13 cellular contexts compared by ENCODE assay signal in the genomic region with DNA sequence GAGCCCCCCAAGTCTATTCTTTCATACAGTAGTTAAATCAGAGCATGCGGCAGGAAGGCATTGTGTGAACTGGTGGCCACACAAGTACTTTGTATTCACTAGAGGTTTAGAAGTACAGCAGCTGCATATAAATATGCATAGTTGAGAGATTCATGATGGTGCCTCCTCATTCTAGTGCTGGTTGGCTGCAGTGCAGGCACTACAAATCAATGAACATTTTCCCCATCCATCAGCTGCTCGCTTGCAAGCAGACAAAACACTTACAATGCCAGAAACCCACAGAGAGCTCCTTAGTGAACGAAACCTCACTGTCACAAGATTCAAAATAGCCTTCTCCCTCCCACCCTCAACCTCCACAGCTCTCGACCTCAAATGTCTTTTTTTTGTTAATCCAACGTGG.
DNase-seq lines count a peak whose midpoint lies in the region; ATAC-seq and TF ChIP-seq lines count a peak whose summit lies in the region.
"Had no signal": no experiment of that assay in that cellular context is flagged by ENCODE, and none has a peak within 500 bp of the region (broad histone marks: within the 10 kb centered on the region; RNA-seq: fewer than 3 reads in every experiment).

No MANE protein-coding gene starts in this region.

- peaks cover 8% of the 10 kb centered on the region for H3K4me1 ChIP-seq in neural progenitor cell

- H4K20me1 ChIP-seq in neural progenitor cell (ENCODE audit: low read depth): no peaks in the 10 kb centered on the region

- peak overlapping the region; percentile 92 for H2AFZ ChIP-seq in neural progenitor cell (replicated peaks)

- no peak overlapping the region for H3K4me3 ChIP-seq in fibroblast of the aortic adventitia (ENCODE audit: low read depth, low read length)
- no peak overlapping the region for H3K4me3 ChIP-seq in neural progenitor cell

- DNase-seq in DMS79 treated with DMSO at 0.1 percent for 48 hours (lab: John Stamatoyannopoulos, UW): peak; percentile 87
- DNase-seq in NCI-H345 treated with DMSO at 0.1 percent for 48 hours (lab: John Stamatoyannopoulos, UW; ENCODE audit: unreplicated experiment): peak; percentile 69
- DNase-seq in fibroblast of the aortic adventitia (ENCODE audit: low read depth): peak; percentile 3
- no peak for DNase-seq in neural progenitor cell (ENCODE audit: low spot score)
- DNase-seq in activated naive CD4-positive, alpha-beta T cell treated with anti-CD3 and anti-CD28 coated beads for 36 hours: no peak
- DNase-seq in activated naive CD4-positive, alpha-beta T cell treated with anti-CD3 and anti-CD28 coated beads, Interleukin-2, amount 50 U/mL, for 16 hours: no peak
- DNase-seq in NCI-H1417 treated with DMSO at 0.1 percent for 48 hours (lab: John Stamatoyannopoulos, UW): no peak
- no peak for DNase-seq in naive thymus-derived CD8-positive, alpha-beta T cell
- DNase-seq: activated gamma-delta T cell; islet precursor cell; NCI-H2029 treated with DMSO at 0.1 percent for 48 hours; stimulated activated CD4-positive, alpha-beta T cell treated with anti-CD3 and anti-CD28 coated beads, Interleukin-1b, Interleukin-23, amount 100 ng/mL, for 48 hours; T-helper 17 cell had no signal

- no peaks in the 10 kb centered on the region for H3K9me3 ChIP-seq in neural progenitor cell (ENCODE audit: low read depth)

- ATAC-seq in naive thymus-derived CD8-positive, alpha-beta T cell: no peak
- ATAC-seq: T-helper 17 cell had no signal

- H3K27ac Mint-ChIP-seq in neural progenitor cell: peak overlapping the region; percentile 95
- H3K27ac Mint-ChIP-seq in activated naive CD4-positive, alpha-beta T cell treated with anti-CD3 and anti-CD28 coated beads for 36 hours: no peak overlapping the region
- H3K27ac Mint-ChIP-seq in naive thymus-derived CD8-positive, alpha-beta T cell: no peak overlapping the region
- H3K27ac Mint-ChIP-seq: T-helper 17 cell had no signal

- TF ChIP-seq CTCF in fibroblast of the aortic adventitia (IDR thresholded peaks at IDR 0.05; ENCODE audit: insufficient read depth, low read length): no peak
- TF ChIP-seq CTCF in neural progenitor cell (IDR thresholded peaks at IDR 0.05): no peak

- no peaks in the 10 kb centered on the region for H3K79me2 ChIP-seq in neural progenitor cell (ENCODE audit: low read depth)

- no peaks in the 10 kb centered on the region for H3K27me3 Mint-ChIP-seq in neural progenitor cell (ENCODE audit: insufficient read depth, low read depth)
- H3K27me3 Mint-ChIP-seq in activated naive CD4-positive, alpha-beta T cell treated with anti-CD3 and anti-CD28 coated beads for 36 hours (ENCODE audit: low read depth): no peaks in the 10 kb centered on the region
- H3K27me3 Mint-ChIP-seq in naive thymus-derived CD8-positive, alpha-beta T cell: peaks cover 0 to 5% (median 0%) of the 10 kb centered on the region in 5 donors
- H3K27me3 Mint-ChIP-seq: T-helper 17 cell had no signal

- no peaks in the 10 kb centered on the region for H3K36me3 ChIP-seq in neural progenitor cell

- no peak overlapping the region for H3K4me2 ChIP-seq in neural progenitor cell

- intact Hi-C loops in activated naive CD4-positive, alpha-beta T cell treated with anti-CD3 and anti-CD28 coated beads for 36 hours (cut with micrococcal nuclease): no loop called here

- no peak overlapping the region for H3K9ac ChIP-seq in neural progenitor cell

- H3K27me3 ChIP-seq in neural progenitor cell: no peaks in the 10 kb centered on the region

- H3F3A ChIP-seq in neural progenitor cell (ENCODE audit: low read depth): no peaks in the 10 kb centered on the region

- H3K27ac ChIP-seq in neural progenitor cell: no peak overlapping the region

- POLR2A ChIA-PET in naive thymus-derived CD8-positive, alpha-beta T cell (lab: Charles Lee): no interaction called here

- peaks cover 15% of the 10 kb centered on the region for H3K36me3 Mint-ChIP-seq in neural progenitor cell
- H3K36me3 Mint-ChIP-seq in activated naive CD4-positive, alpha-beta T cell treated with anti-CD3 and anti-CD28 coated beads for 36 hours (ENCODE audit: low read depth): no peaks in the 10 kb centered on the region
- H3K36me3 Mint-ChIP-seq in naive thymus-derived CD8-positive, alpha-beta T cell: no peaks in the 10 kb centered on the region

- H3K4me1 Mint-ChIP-seq in neural progenitor cell: peaks cover 27% of the 10 kb centered on the region
- no peaks in the 10 kb centered on the region for H3K4me1 Mint-ChIP-seq in activated naive CD4-positive, alpha-beta T cell treated with anti-CD3 and anti-CD28 coated beads for 36 hours (ENCODE audit: low read depth)
- H3K4me1 Mint-ChIP-seq in naive thymus-derived CD8-positive, alpha-beta T cell: no peaks in the 10 kb centered on the region
- H3K4me1 Mint-ChIP-seq: T-helper 17 cell had no signal

- peaks cover 12% of the 10 kb centered on the region for H3K9me3 Mint-ChIP-seq in neural progenitor cell
- peaks cover 2% of the 10 kb centered on the region for H3K9me3 Mint-ChIP-seq in activated naive CD4-positive, alpha-beta T cell treated with anti-CD3 and anti-CD28 coated beads for 36 hours
- peaks cover 0 to 13% (median 0%) of the 10 kb centered on the region in 9 donors for H3K9me3 Mint-ChIP-seq in naive thymus-derived CD8-positive, alpha-beta T cell

- CTCF ChIA-PET in activated naive CD4-positive, alpha-beta T cell treated with anti-CD3 and anti-CD28 coated beads for 36 hours (lab: Charles Lee): no interaction called here

- H3K4me3 Mint-ChIP-seq in neural progenitor cell: peak overlapping the region; percentile 51
- no peak overlapping the region for H3K4me3 Mint-ChIP-seq in activated naive CD4-positive, alpha-beta T cell treated with anti-CD3 and anti-CD28 coated beads for 36 hours
- H3K4me3 Mint-ChIP-seq in naive thymus-derived CD8-positive, alpha-beta T cell: no peak overlapping the region
- H3K4me3 Mint-ChIP-seq: T-helper 17 cell had no signal

Comparison
In these comparisons a context has a peak if more than half of its experiments do, and no peak if none do; other contexts are left out.
1. DNase-seq: peak in DMS79 treated with DMSO at 0.1 percent for 48 hours (single experiment), NCI-H345 treated with DMSO at 0.1 percent for 48 hours (single experiment) and fibroblast of the aortic adventitia (single experiment); none in neural progenitor cell (single experiment), activated naive CD4-positive, alpha-beta T cell treated with anti-CD3 and anti-CD28 coated beads for 36 hours (single experiment), activated naive CD4-positive, alpha-beta T cell treated with anti-CD3 and anti-CD28 coated beads, Interleukin-2, amount 50 U/mL, for 16 hours (single experiment), NCI-H1417 treated with DMSO at 0.1 percent for 48 hours (single experiment) and naive thymus-derived CD8-positive, alpha-beta T cell (0 of 10).